ENCODE assay signal across 8 cellular contexts in genomic region chr22:25462474-25463346, GRCh38.
DNase-seq lines count a peak whose midpoint lies in the region; ATAC-seq, FAIRE-seq and TF ChIP-seq lines count a peak whose summit lies in the region.
"Not testable (repeated sequence)": the region's sequence is repeated elsewhere in the genome, so short reads cannot be mapped to it uniquely, and the experiment has no call there.

No MANE protein-coding gene starts in this region.

- SMC1A ChIA-PET in GM12878 (lab: Charles Lee; ENCODE audit: uncharacterized antibody, unreplicated experiment), result interaction anchor here (0.6 to 3.3 kb wide), 9 partner anchors 11 to 310 kb away, joined by 3 to 16 read pairs (median 5); no protein-coding TSS in a partner anchor

- not testable (repeated sequence) for H3K9ac ChIP-seq in GM12878 (ENCODE audit: control insufficient read depth, insufficient read depth, low read length)

- TF ChIP-seq POLR2A in GM12878 (IDR thresholded peaks at IDR 0.05; ENCODE audit: low read depth, low read length), result peak; percentile 51; the same call in 1 of the 2 replicates
- not testable (repeated sequence) for TF ChIP-seq POLR2A in transverse colon (IDR thresholded peaks at IDR 0.05)

- H3K4me2 ChIP-seq in GM12878 (ENCODE audit: control insufficient read depth, insufficient read depth), result not testable (repeated sequence)

- ATAC-seq in HG03280 (IDR thresholded peaks at IDR 0.05; ENCODE audit: unreplicated experiment) (peak; percentile 65), WTC11 (peak; percentile 97), GM12878 (peak; percentile 99), right cardiac atrium (peak; percentile 89 to 93), psoas muscle (peak; percentile 92 to 97 (median 96))

- TF ChIP-seq CTCF in GM10266 (IDR thresholded peaks at IDR 0.05; ENCODE audit: control insufficient read depth, insufficient read depth, low read depth, missing control alignments), result peak; percentile 98
- peak; percentile 77 for TF ChIP-seq CTCF in WTC11 (IDR thresholded peaks at IDR 0.05)
- TF ChIP-seq CTCF in GM12878 (IDR thresholded peaks at IDR 0.05 in 2 of 3, conservative IDR thresholded peaks at IDR 0.05 in 1 of 3; ENCODE audit: control insufficient read depth in 2 of 3, extremely low read depth in 1 of 3, insufficient read depth in 1 of 3, low read depth in 3 of 3, low read length in 3 of 3), result peak; percentile 98
- TF ChIP-seq CTCF in psoas muscle (IDR thresholded peaks at IDR 0.05), result peak; percentile 98
- peak; percentile 96 to 98 (median 97) for TF ChIP-seq CTCF in transverse colon (IDR thresholded peaks at IDR 0.05)

- not testable (repeated sequence) for H3K9me3 ChIP-seq in GM12878 (replicated peaks; ENCODE audit: control insufficient read depth, insufficient read depth, low read length); right cardiac atrium (ENCODE audit: control insufficient read depth, low read length); psoas muscle; transverse colon

- TF ChIP-seq EP300 in GM12878 (IDR thresholded peaks at IDR 0.05; ENCODE audit: borderline replicate concordance in 1 of 2, control insufficient read depth in 1 of 2, low read depth in 2 of 2, low read length in 2 of 2); transverse colon (IDR thresholded peaks at IDR 0.05; ENCODE audit: low read depth): not testable (repeated sequence)

- peak; percentile 95 for FAIRE-seq in GM12878 (lab: Jason Lieb, UNC)

- not testable (repeated sequence) for H3K27me3 Mint-ChIP-seq in WTC11 (ENCODE audit: low read depth)

- H3K27me3 ChIP-seq in GM12878 (replicated peaks in 1 of 2; ENCODE audit: control insufficient read depth in 2 of 2, insufficient read depth in 2 of 2, low read length in 1 of 2); right cardiac atrium (ENCODE audit: control insufficient read depth, insufficient read depth); psoas muscle (ENCODE audit: insufficient read depth in 3 of 3, low read length in 2 of 3); transverse colon: not testable (repeated sequence)

- not testable (repeated sequence) for H3K4me1 ChIP-seq in GM12878 (ENCODE audit: control insufficient read depth, insufficient read depth, low read length); right cardiac atrium (ENCODE audit: control insufficient read depth, insufficient read depth, low read length); psoas muscle; transverse colon

- DNase-seq in GM10266 (ENCODE audit: extremely low spot score) (peak; percentile 79), NCI-H460 (ENCODE audit: extremely low read depth, low read depth) (peak; percentile 63), WTC11 (ENCODE audit: low spot score) (peak; percentile 73), GM12878 (ENCODE audit: low read depth, low spot score) (peak; percentile 54), right cardiac atrium (peak; percentile 67 to 90 (median 88)), psoas muscle (peak; percentile 72 to 86), transverse colon (peak; percentile 80)

- not testable (repeated sequence) for H3K4me3 Mint-ChIP-seq in WTC11

- WGBS in GM12878 (ENCODE audit: insufficient coverage, insufficient replicate concordance, low lambda C conversion rate, missing lambda C conversion rate), result 22% methylated on average over 13 of the region's 15 CpGs
- WGBS in right cardiac atrium, result 38% methylated on average over 15 of the region's 15 CpGs
- 32 to 41% (median 38%) methylated on average over 14 to 15 of the region's 15 CpGs for whole genome bisulfite sequencing in psoas muscle, 3 donors
- WGBS in transverse colon (ENCODE audit: low coverage in 1 of 2), 2 donors, result 5 to 37% methylated on average over 4 to 13 of the region's 15 CpGs

- not testable (repeated sequence) for H3K4me3 ChIP-seq in GM12878; right cardiac atrium (ENCODE audit: low read length); psoas muscle; transverse colon

- not testable (repeated sequence) for H4K20me1 ChIP-seq in GM12878 (ENCODE audit: control insufficient read depth, insufficient read depth)

- not testable (repeated sequence) for H3K27ac ChIP-seq in GM12878 (ENCODE audit: control insufficient read depth, insufficient read depth); right cardiac atrium (ENCODE audit: low read length); psoas muscle; transverse colon

- peaks cover 9 to 12% of the 10 kb centered on the region in 2 experiments; a peak in 3 of 4 replicates for H3K36me3 ChIP-seq in GM12878 (ENCODE audit: control insufficient read depth in 2 of 2, insufficient read depth in 2 of 2, low read length in 1 of 2)
- H3K36me3 ChIP-seq in psoas muscle (ENCODE audit: insufficient read depth in 1 of 2, low read depth in 1 of 2), result peaks cover 2 to 46% of the 10 kb centered on the region in 2 donors
- H3K36me3 ChIP-seq in transverse colon, result peaks cover 0 to 26% (median 4%) of the 10 kb centered on the region in 4 donors

- H3K79me2 ChIP-seq in GM12878 (ENCODE audit: control insufficient read depth, insufficient read depth, low read length), result not testable (repeated sequence)

- intact Hi-C loops in GM12878 (cut with micrococcal nuclease; ENCODE audit: unreplicated experiment), result loop anchor here (1.0 to 5.0 kb wide), 5 partner anchors 80 to 870 kb away; partner anchors contain the start of gene GRK3
- intact Hi-C loops in right cardiac atrium (cut with DNase I), result loop anchor here (1.0 to 5.0 kb wide), 4 partner anchors 235 to 310 kb away; no protein-coding TSS in a partner anchor
- intact Hi-C loops in psoas muscle (cut with DNase I), result loop anchor here (2.0 to 5.0 kb wide), 3 partner anchors 240 to 315 kb away; no protein-coding TSS in a partner anchor
- intact Hi-C loops in transverse colon (cut with DNase I; ENCODE audit: low total_unique reads), result loop anchor here (5.0 kb wide), 2 partner anchors 240 to 310 kb away; no protein-coding TSS in a partner anchor

- CTCF ChIA-PET in WTC11 (lab: Charles Lee) (interaction anchor here (0.5 to 2.0 kb wide), 11 partner anchors 15 to 310 kb away, joined by 3 to 44 read pairs (median 4); no protein-coding TSS in a partner anchor), GM12878 (lab: Yijun Ruan, JAX) (interaction anchor here (0.6 to 3.7 kb wide), 25 partner anchors 9 to 433 kb away, joined by 3 to 44 read pairs (median 4); no protein-coding TSS in a partner anchor)

- H3K27ac Mint-ChIP-seq in WTC11, result not testable (repeated sequence)

- TF ChIP-seq RAD21 in GM12878 (IDR thresholded peaks at IDR 0.05; ENCODE audit: insufficient read depth, low read depth, low read length), result peak; percentile 100

- POLR2A ChIA-PET in WTC11 (lab: Charles Lee); GM12878 (lab: Charles Lee): not testable (repeated sequence)

- H3K4me1 Mint-ChIP-seq in WTC11, result not testable (repeated sequence)

- not testable (repeated sequence) for H2AFZ ChIP-seq in GM12878 (ENCODE audit: control insufficient read depth, low read depth, low read length)

- peaks cover 21% of the 10 kb centered on the region for H3K36me3 Mint-ChIP-seq in WTC11

- H3K9me3 Mint-ChIP-seq in WTC11, result not testable (repeated sequence)

- RAD21 ChIA-PET in GM12878 (lab: Charles Lee; ENCODE audit: unreplicated experiment), result interaction anchor here (0.5 to 4.2 kb wide), 12 partner anchors 11 to 310 kb away, joined by 3 to 23 read pairs (median 6); partner anchors contain the start of gene GRK3

- in situ Hi-C loops in GM12878 (cut with MboI), result loop anchor here (5.0 kb wide), 2 partner anchors 240 to 310 kb away; no protein-coding TSS in a partner anchor
- in situ Hi-C loops in transverse colon (cut with MboI; ENCODE audit: low pct_ligation_motif_present in 1 of 4, low pct_unique_long_range_greater_than_20kb in 1 of 4, low sequenced_read_pairs in 3 of 4), result loop anchor here (5.0 to 25.0 kb wide), 5 partner anchors 242 to 875 kb away; no protein-coding TSS in a partner anchor

- BruUV-seq in GM12878 (replicated peaks; lab: Mats Ljungman, UMichigan), result not testable (repeated sequence)

TF ChIP-seq in GM12878, 131 proteins besides CTCF, POLR2A, EP300 and RAD21 (continues in another document):
- TF ChIP-seq DPF2 (IDR thresholded peaks at IDR 0.05), result 0 out of 2 replicates have a peak, but pooled peaks have one; percentile 30
- TF ChIP-seq RELA (IDR thresholded peaks at IDR 0.05; ENCODE audit: borderline replicate concordance, partially characterized antibody), result peak; percentile 47
- TF ChIP-seq LARP7 (IDR thresholded peaks at IDR 0.05), result peak; percentile 68
- peak; percentile 46; the same call in 1 of the 2 replicates for TF ChIP-seq POLR2AphosphoS2 (IDR thresholded peaks at IDR 0.05; ENCODE audit: low read depth, low read length)
- TF ChIP-seq POU2F2 (IDR thresholded peaks at IDR 0.05; ENCODE audit: borderline replicate concordance, low read depth, low read length), result peak; percentile 65; the same call in 1 of the 3 replicates
- TF ChIP-seq NBN (IDR thresholded peaks at IDR 0.05), result 0 out of 2 replicates have a peak, but pooled peaks have one; percentile 40
- TF ChIP-seq RFX5 (IDR thresholded peaks at IDR 0.05; ENCODE audit: low read depth, low read length), result peak; percentile 75
- TF ChIP-seq SP1 (IDR thresholded peaks at IDR 0.05; ENCODE audit: low read depth, low read length), result peak; percentile 15
- TF ChIP-seq NRF1 (conservative IDR thresholded peaks at IDR 0.05; ENCODE audit: low read depth, low read length), result peak; percentile 55
- peak; percentile 38; the same call in 1 of the 2 replicates for TF ChIP-seq HCFC1 (IDR thresholded peaks at IDR 0.05; ENCODE audit: low read length)
- peak; percentile 11; the same call in 1 of the 2 replicates for TF ChIP-seq BACH1 (IDR thresholded peaks at IDR 0.05; ENCODE audit: borderline replicate concordance)
- peak; percentile 68; the same call in 1 of the 2 replicates for TF ChIP-seq RB1 (IDR thresholded peaks at IDR 0.05; ENCODE audit: borderline replicate concordance)
- peak; percentile 81 for TF ChIP-seq HDGF (IDR thresholded peaks at IDR 0.05)
- 0 out of 2 replicates have a peak, but pooled peaks have one; percentile 27 for TF ChIP-seq IKZF1 (conservative IDR thresholded peaks at IDR 0.05)
- peak; percentile 34; the same call in 1 of the 2 replicates for TF ChIP-seq ZNF24 (IDR thresholded peaks at IDR 0.05)
